ENCODE assay signal across 13 cellular contexts in the genomic region with DNA sequence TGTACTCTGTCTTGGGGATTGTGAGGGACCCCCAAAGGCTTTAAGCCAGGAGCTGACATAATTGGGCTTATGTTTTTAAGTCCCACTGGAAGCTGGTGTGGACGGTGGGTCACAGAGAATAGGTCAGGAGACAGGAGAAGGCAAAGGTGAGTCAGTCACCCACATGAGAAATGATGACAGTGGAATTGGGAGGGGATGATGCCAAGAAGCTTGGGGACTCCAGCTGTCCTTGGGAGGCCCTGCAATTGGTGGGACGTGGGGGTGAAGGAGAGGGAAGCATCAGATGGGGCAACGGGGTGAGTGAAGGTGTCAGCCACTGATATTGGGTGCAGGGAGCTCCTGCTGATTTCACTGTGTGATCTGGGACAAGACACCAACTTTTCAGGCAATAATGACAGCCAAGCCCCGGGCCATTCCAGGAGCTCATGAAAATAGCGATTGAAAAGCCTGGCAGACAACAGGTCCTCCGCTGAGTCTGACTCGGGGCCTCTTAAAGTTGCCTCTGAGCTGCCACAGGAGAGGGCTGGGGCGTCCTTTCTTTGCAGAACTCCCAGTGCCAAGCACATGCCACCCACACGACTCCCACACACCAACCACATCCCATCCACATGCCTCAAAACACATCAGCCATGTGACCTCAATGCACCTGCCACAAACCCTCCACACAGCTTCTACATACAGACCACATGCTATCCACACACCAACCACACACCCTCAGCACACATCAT. TPM values are rescaled to one million over a fixed set of nuclear protein-coding genes. Genes with fewer than 3 reads are reported as not detected.
DNase-seq lines count a peak whose midpoint lies in the region; ATAC-seq and TF ChIP-seq lines count a peak whose summit lies in the region.
"Had no signal": no experiment of that assay in that cellular context is flagged by ENCODE, and none has a peak within 500 bp of the region (broad histone marks: within the 10 kb centered on the region; RNA-seq: fewer than 3 reads in every experiment).

No MANE protein-coding gene starts in this region.

- H3K36me3 ChIP-seq in left ventricle myocardium inferior (no peaks in the 10 kb centered on the region), sigmoid colon (no peaks in the 10 kb centered on the region), PC-3 (ENCODE audit: low read depth, low read length) (no peaks in the 10 kb centered on the region)
- H3K36me3 ChIP-seq: SJCRH30, tibial nerve had no signal

- H3K9me3 ChIP-seq in T-helper 17 cell (ENCODE audit: control insufficient read depth, low read length, poor library complexity, severe bottlenecking) (no peaks in the 10 kb centered on the region), left ventricle myocardium inferior (replicated peaks) (no peaks in the 10 kb centered on the region), sigmoid colon (no peaks in the 10 kb centered on the region), PC-3 (ENCODE audit: low read length) (no peaks in the 10 kb centered on the region)
- H3K9me3 ChIP-seq: SJCRH30, tibial nerve had no signal

- H3K27me3 ChIP-seq in left ventricle myocardium inferior (ENCODE audit: low read depth) (no peaks in the 10 kb centered on the region), sigmoid colon (no peaks in the 10 kb centered on the region), PC-3 (ENCODE audit: low read length) (no peaks in the 10 kb centered on the region)
- H3K27me3 ChIP-seq: SJCRH30, tibial nerve had no signal

- H3K4me1 Mint-ChIP-seq in Calu3 (ENCODE audit: low read depth, unreplicated experiment) (peaks cover 34% of the 10 kb centered on the region), T-helper 17 cell (peaks cover 7% of the 10 kb centered on the region)
- H3K4me1 Mint-ChIP-seq: activated naive CD4-positive, alpha-beta T cell treated with anti-CD3 and anti-CD28 coated beads, Interleukin-2, amount 10 ng/mL, durations not matched to agents 7 days and 5 days had no signal

- BruUV-seq in Calu3 (replicated peaks; lab: Mats Ljungman, UMichigan) (no TSS peak), PC-3 (replicated peaks; lab: Mats Ljungman, UMichigan) (no TSS peak)

- WGBS in sigmoid colon, 2 donors: 82 to 84% methylated on average over 9 of the region's 9 CpGs

- H3K9ac ChIP-seq in PC-3 (ENCODE audit: low read length): no peak overlapping the region

- no peak for DNase-seq in Calu3
- no peak for DNase-seq in T-helper 17 cell
- DNase-seq in left ventricle myocardium inferior: peak; percentile 9
- DNase-seq in sigmoid colon: no peak
- DNase-seq in PC-3: no peak
- DNase-seq: cerebellar nuclear complex, NCI-H2081 treated with DMSO at 0.1 percent for 48 hours had no signal

- no peak overlapping the region for H3K4me2 ChIP-seq in PC-3 (ENCODE audit: low read length)

- CTCF ChIA-PET in Calu3 (lab: Charles Lee): interaction anchor here (1.1 to 3.2 kb wide), 2 partner anchors 102 to 204 kb away, joined by 3 to 15 read pairs; no protein-coding TSS in a partner anchor
- CTCF ChIA-PET in PC-3 (lab: Charles Lee): no interaction called here

- intact Hi-C loops in Calu3 (cut with micrococcal nuclease; ENCODE audit: unreplicated experiment) (loop anchor here (5.0 kb wide), 2 partner anchors 43 to 92 kb away; no protein-coding TSS in a partner anchor), left ventricle myocardium inferior (cut with micrococcal nuclease) (loop anchor here (2.0 to 5.0 kb wide), 3 partner anchors 37 to 201 kb away; no protein-coding TSS in a partner anchor), sigmoid colon (cut with DNase I) (loop anchor here (1.0 to 2.0 kb wide), 3 partner anchors 45 to 200 kb away; no protein-coding TSS in a partner anchor), PC-3 (cut with micrococcal nuclease) (no loop called here)

- no peaks in the 10 kb centered on the region for H4K20me1 ChIP-seq in PC-3 (ENCODE audit: low read length)

- no peaks in the 10 kb centered on the region for H3K9me2 ChIP-seq in PC-3 (replicated peaks; ENCODE audit: low read length)

- POLR2A ChIA-PET in PC-3 (lab: Charles Lee; ENCODE audit: unreplicated experiment): no interaction called here

- H3K4me3 ChIP-seq in left ventricle myocardium inferior (peak overlapping the region; percentile 43), sigmoid colon (no peak overlapping the region), PC-3 (ENCODE audit: low read length) (no peak overlapping the region)
- H3K4me3 ChIP-seq: SJCRH30, tibial nerve had no signal

- no peak for TF ChIP-seq POLR2A in sigmoid colon (IDR thresholded peaks at IDR 0.05)

- H3K79me2 ChIP-seq in PC-3 (ENCODE audit: low read length): no peaks in the 10 kb centered on the region

- H3K27ac ChIP-seq in left ventricle myocardium inferior (replicated peaks) (peak overlapping the region; percentile 84), sigmoid colon (peak overlapping the region; percentile 67 to 81 (median 73)), PC-3 (ENCODE audit: low read length) (no peak overlapping the region)
- H3K27ac ChIP-seq: SJCRH30 had no signal

- H3K4me1 ChIP-seq in left ventricle myocardium inferior (peaks cover 54% of the 10 kb centered on the region), sigmoid colon (peaks cover 0 to 37% (median 25%) of the 10 kb centered on the region in 4 donors), PC-3 (ENCODE audit: insufficient read depth, low read length) (peaks cover 7% of the 10 kb centered on the region)
- H3K4me1 ChIP-seq: SJCRH30 had no signal

- no peak for TF ChIP-seq EP300 in sigmoid colon (IDR thresholded peaks at IDR 0.05)

- no peaks in the 10 kb centered on the region for H3K9me3 Mint-ChIP-seq in Calu3 (ENCODE audit: low read depth, unreplicated experiment)
- H3K9me3 Mint-ChIP-seq: activated naive CD4-positive, alpha-beta T cell treated with anti-CD3 and anti-CD28 coated beads, Interleukin-2, amount 10 ng/mL, durations not matched to agents 7 days and 5 days had no signal

- H3K4me3 Mint-ChIP-seq in Calu3 (ENCODE audit: low read depth, unreplicated experiment) (no peak overlapping the region), T-helper 17 cell (no peak overlapping the region)
- H3K4me3 Mint-ChIP-seq: activated naive CD4-positive, alpha-beta T cell treated with anti-CD3 and anti-CD28 coated beads, Interleukin-2, amount 10 ng/mL, durations not matched to agents 7 days and 5 days had no signal

- peak overlapping the region; percentile 31 for H3K27ac Mint-ChIP-seq in Calu3 (ENCODE audit: unreplicated experiment)
- peak overlapping the region; percentile 85 for H3K27ac Mint-ChIP-seq in T-helper 17 cell
- H3K27ac Mint-ChIP-seq: activated naive CD4-positive, alpha-beta T cell treated with anti-CD3 and anti-CD28 coated beads, Interleukin-2, amount 10 ng/mL, durations not matched to agents 7 days and 5 days had no signal

- ATAC-seq in T-helper 17 cell (no peak), HG03175 (IDR thresholded peaks at IDR 0.05; ENCODE audit: unreplicated experiment) (no peak), GM21619 (IDR thresholded peaks at IDR 0.05; ENCODE audit: unreplicated experiment) (no peak), GM21786 (IDR thresholded peaks at IDR 0.05; ENCODE audit: unreplicated experiment) (no peak), PC-3 (no peak)

- no peak for TF ChIP-seq CTCF in Calu3 (IDR thresholded peaks at IDR 0.05; ENCODE audit: unreplicated experiment)
- TF ChIP-seq CTCF in left ventricle myocardium inferior (IDR thresholded peaks at IDR 0.05; ENCODE audit: borderline replicate concordance): no peak
- no peak for TF ChIP-seq CTCF in sigmoid colon (IDR thresholded peaks at IDR 0.05)
- no peak for TF ChIP-seq CTCF in PC-3 (conservative IDR thresholded peaks at IDR 0.05; ENCODE audit: low read depth, low read length)

- H3K27me3 Mint-ChIP-seq in Calu3 (ENCODE audit: unreplicated experiment) (peaks cover 21% of the 10 kb centered on the region), T-helper 17 cell (peaks cover 42% of the 10 kb centered on the region)

- H2AFZ ChIP-seq in PC-3 (ENCODE audit: low read length): no peak overlapping the region

- no peaks in the 10 kb centered on the region for H3F3A ChIP-seq in PC-3 (ENCODE audit: low read length, unreplicated experiment)

- H3K36me3 Mint-ChIP-seq in Calu3 (ENCODE audit: insufficient read depth, unreplicated experiment): peaks cover 10% of the 10 kb centered on the region
- peaks cover 2% of the 10 kb centered on the region for H3K36me3 Mint-ChIP-seq in T-helper 17 cell (ENCODE audit: low read depth)
- H3K36me3 Mint-ChIP-seq: activated naive CD4-positive, alpha-beta T cell treated with anti-CD3 and anti-CD28 coated beads, Interleukin-2, amount 10 ng/mL, durations not matched to agents 7 days and 5 days had no signal

RNA-seq across cellular contexts. Expression of a gene that starts 13.4 kb away (rescaled TPM):
- total RNA-seq in Calu3 (2022): 2.2 and 2.3 TPM in 2 replicates
- total RNA-seq in T-helper 17 cell: 10 to 100 TPM in 1 of 2 donors, under 1 TPM in 1; 0.80 to 16.8 TPM
- total RNA-seq in left ventricle myocardium inferior: 828 TPM
- total RNA-seq in sigmoid colon: 1,000 to 10,000 TPM in 2 of 4 donors, 100 to 1,000 TPM in 2; 444 to 1,607 (median 968) TPM
- 10 to 100 TPM in 2 of 3 donors, 1 to 10 TPM in 1; 3.7 to 57.2 (median 13.8) TPM for polyA plus RNA-seq in sigmoid colon
- 1.0 and 1.5 TPM in 2 replicates for total RNA-seq in PC-3 (2014; rRNA removed)

Comparison
In these comparisons a context has a peak if more than half of its experiments do, and no peak if none do; other contexts are left out.
1. RNA of a gene that starts 13.4 kb away (total RNA-seq): 444 to 1,607 TPM in sigmoid colon and 828 TPM in left ventricle myocardium inferior (single experiment); 0.80 to 16.8 TPM in T-helper 17 cell, 2.2 to 2.3 TPM in Calu3 and 1.0 to 1.5 TPM in PC-3; every median in the first group is over 10 times any median in the second.